1 cellular context compared by ENCODE assay signal in the genomic region with DNA sequence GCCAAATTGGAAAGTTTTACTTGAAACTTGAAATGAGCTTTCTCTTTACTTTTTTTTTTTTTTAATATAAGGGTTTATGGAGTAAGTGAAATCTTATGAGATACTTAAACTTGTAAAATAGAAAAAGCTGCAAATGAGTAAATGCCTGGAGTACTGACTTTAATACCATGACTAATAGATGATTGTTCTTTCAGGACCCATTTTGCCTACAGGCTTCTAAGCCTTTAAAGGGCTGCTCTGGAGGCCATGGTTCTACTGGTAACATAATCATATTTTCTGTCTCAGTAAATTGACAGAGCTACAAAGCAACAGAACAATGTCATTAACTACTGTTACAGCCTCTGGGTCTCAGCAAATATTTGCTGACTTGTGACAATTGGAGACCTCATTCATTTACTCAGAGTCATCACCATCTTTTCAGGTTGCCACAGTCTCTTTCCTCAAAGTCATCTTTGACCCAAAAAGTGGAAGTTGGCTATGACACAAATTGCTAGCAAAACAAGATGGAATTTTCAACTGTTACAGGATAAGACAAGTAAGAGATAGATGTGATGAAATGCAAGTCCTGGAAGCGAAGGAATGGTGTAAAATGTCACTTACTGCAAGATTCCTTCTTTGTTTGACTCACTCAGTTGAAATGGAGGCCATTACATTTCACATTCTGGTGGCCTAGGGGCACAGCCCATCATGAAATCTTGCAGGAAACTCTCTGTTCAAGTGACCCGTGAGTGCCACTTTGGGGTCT.
TF ChIP-seq lines count a peak whose summit lies in the region.

No MANE protein-coding gene starts in this region.

TF ChIP-seq in H1, 55 proteins besides CTCF, POLR2A, EP300 and RAD21 (continued from another document):
- TF ChIP-seq KDM1A (IDR thresholded peaks at IDR 0.05; ENCODE audit: borderline replicate concordance, low read length) (no peak), RNF2 (IDR thresholded peaks at IDR 0.05; ENCODE audit: borderline replicate concordance, low read depth, low read length, missing control alignments, poor library complexity, severe bottlenecking) (no peak), MAFK (IDR thresholded peaks at IDR 0.05; ENCODE audit: low read depth, low read length) (no peak), BRCA1 (IDR thresholded peaks at IDR 0.05; ENCODE audit: low read depth, low read length) (no peak), RBBP5 (IDR thresholded peaks at IDR 0.05; ENCODE audit: borderline replicate concordance, low read depth, low read length) (no peak), SRF (IDR thresholded peaks at IDR 0.05; ENCODE audit: low read depth, low read length) (no peak), CREB1 (IDR thresholded peaks at IDR 0.05) (no peak), POU5F1 (IDR thresholded peaks at IDR 0.05; ENCODE audit: low read depth, low read length) (no peak), FOSL1 (IDR thresholded peaks at IDR 0.05; ENCODE audit: insufficient read depth, low read depth, low read length) (no peak), SP4 (IDR thresholded peaks at IDR 0.05; ENCODE audit: low read length) (no peak), YY1 (IDR thresholded peaks at IDR 0.05; ENCODE audit: low read depth, low read length) (no peak), BACH1 (IDR thresholded peaks at IDR 0.05; ENCODE audit: low read length) (no peak)
- TF ChIP-seq, protein P1, sequence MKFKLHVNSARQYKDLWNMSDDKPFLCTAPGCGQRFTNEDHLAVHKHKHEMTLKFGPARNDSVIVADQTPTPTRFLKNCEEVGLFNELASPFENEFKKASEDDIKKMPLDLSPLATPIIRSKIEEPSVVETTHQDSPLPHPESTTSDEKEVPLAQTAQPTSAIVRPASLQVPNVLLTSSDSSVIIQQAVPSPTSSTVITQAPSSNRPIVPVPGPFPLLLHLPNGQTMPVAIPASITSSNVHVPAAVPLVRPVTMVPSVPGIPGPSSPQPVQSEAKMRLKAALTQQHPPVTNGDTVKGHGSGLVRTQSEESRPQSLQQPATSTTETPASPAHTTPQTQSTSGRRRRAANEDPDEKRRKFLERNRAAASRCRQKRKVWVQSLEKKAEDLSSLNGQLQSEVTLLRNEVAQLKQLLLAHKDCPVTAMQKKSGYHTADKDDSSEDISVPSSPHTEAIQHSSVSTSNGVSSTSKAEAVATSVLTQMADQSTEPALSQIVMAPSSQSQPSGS (IDR thresholded peaks at IDR 0.05; ENCODE audit: low read length) = no peak
